Comparison of ENCODE assay signal across 8 cellular contexts in genomic region chr22:22357024-22357868, GRCh38.
DNase-seq lines count a peak whose midpoint lies in the region; ATAC-seq and TF ChIP-seq lines count a peak whose summit lies in the region.

No MANE protein-coding gene starts in this region.

- H3K9me3 ChIP-seq in liver (ENCODE audit: control insufficient read depth in 4 of 4, low read length in 3 of 4): no peaks in the 10 kb centered on the region

- ATAC-seq in HG03196 (IDR thresholded peaks at IDR 0.05; ENCODE audit: unreplicated experiment): peak; percentile 89

- H3K4me3 ChIP-seq in liver (ENCODE audit: low read depth in 1 of 3, low read length in 3 of 3): no peak overlapping the region

- no peak overlapping the region for H3K27ac ChIP-seq in liver (ENCODE audit: low read depth in 1 of 2, low read length in 2 of 2)

- no peaks in the 10 kb centered on the region for H3K4me1 Mint-ChIP-seq in chondrocyte (ENCODE audit: low read depth)

- H3K9ac ChIP-seq in liver (ENCODE audit: low read depth in 1 of 2, low read length in 2 of 2): no peak overlapping the region

- no peaks in the 10 kb centered on the region for H3K4me1 ChIP-seq in liver (ENCODE audit: control insufficient read depth in 4 of 4, insufficient read depth in 4 of 4, low read length in 3 of 4)

- TF ChIP-seq CTCF in chondrocyte (IDR thresholded peaks at IDR 0.05) (peak; percentile 74), liver (IDR thresholded peaks at IDR 0.05; ENCODE audit: low read depth, low read length, missing input control) (peak; percentile 71)

- WGBS in liver: 21% methylated on average over 14 of the region's 14 CpGs

- TF ChIP-seq RAD21 in liver (IDR thresholded peaks at IDR 0.05): peak; percentile 75 to 79

- H3K36me3 ChIP-seq in liver (ENCODE audit: control insufficient read depth in 4 of 4, insufficient read depth in 3 of 4, low read depth in 1 of 4, low read length in 3 of 4): no peaks in the 10 kb centered on the region

- no peak overlapping the region for H3K27ac Mint-ChIP-seq in chondrocyte (ENCODE audit: unreplicated experiment)

- H3K9me3 Mint-ChIP-seq in chondrocyte (ENCODE audit: low read depth): peaks cover 3% of the 10 kb centered on the region

- DNase-seq in activated gamma-delta T cell treated with Interleukin-2 at 50 U/mL for 16 hours: peak; percentile 67
- no peak for DNase-seq in activated gamma-delta T cell (lab: John Stamatoyannopoulos, UW)
- peak; percentile 85 for DNase-seq in NCI-H345 (lab: John Stamatoyannopoulos, UW)
- DNase-seq in activated CD4-positive, CD25-positive, alpha-beta regulatory T cell treated with anti-CD3 and anti-CD28 coated beads, Interleukin-2, amount 50 U/mL, for 72 hours: peak; percentile 84
- DNase-seq in chondrocyte (ENCODE audit: low spot score): no peak
- DNase-seq in stimulated activated CD8-positive, alpha-beta memory T cell treated with anti-CD3 and anti-CD28 coated beads, Interleukin-12 subunit alpha, Interleukin-12 subunit beta, amount 100 ng/mL, for 1 hour (ENCODE audit: low read depth): peak; percentile 46

- H3K4me3 Mint-ChIP-seq in chondrocyte (ENCODE audit: unreplicated experiment): no peak overlapping the region

- no peaks in the 10 kb centered on the region for H3K36me3 Mint-ChIP-seq in chondrocyte (ENCODE audit: low read depth)

- peaks cover 62% of the 10 kb centered on the region for H3K27me3 Mint-ChIP-seq in chondrocyte (ENCODE audit: low read depth)

- no peaks in the 10 kb centered on the region for H3K27me3 ChIP-seq in liver (ENCODE audit: control insufficient read depth in 4 of 4, insufficient read depth in 4 of 4, low read length in 3 of 4)

TF ChIP-seq in liver, 16 proteins besides CTCF, POLR2A, EP300 and RAD21:
- no peak for TF ChIP-seq RXRA (IDR thresholded peaks at IDR 0.05)
- TF ChIP-seq YY1 (IDR thresholded peaks at IDR 0.05): no peak
- TF ChIP-seq EGR1 (IDR thresholded peaks at IDR 0.05; ENCODE audit: low read depth in 2 of 2): no peak
- TF ChIP-seq FOXA2 (IDR thresholded peaks at IDR 0.05): no peak
- no peak for TF ChIP-seq JUND (IDR thresholded peaks at IDR 0.05)
- TF ChIP-seq GABPA (IDR thresholded peaks at IDR 0.05 in 1 of 2, conservative IDR thresholded peaks at IDR 0.05 in 1 of 2): no peak
- no peak for TF ChIP-seq SP1 (IDR thresholded peaks at IDR 0.05)
- TF ChIP-seq NR2F2 (IDR thresholded peaks at IDR 0.05): no peak
- TF ChIP-seq HNF4G (IDR thresholded peaks at IDR 0.05): no peak
- no peak for TF ChIP-seq ZBTB33 (IDR thresholded peaks at IDR 0.05)
- no peak for TF ChIP-seq FOXA1 (IDR thresholded peaks at IDR 0.05)
- no peak for TF ChIP-seq TAF1 (conservative IDR thresholded peaks at IDR 0.05)
TF ChIP-seq in liver: peak in this region for 0.

Comparison
In these comparisons a context has a peak if more than half of its experiments do, and no peak if none do; other contexts are left out.
1. DNase-seq: peak in activated gamma-delta T cell treated with Interleukin-2 at 50 U/mL for 16 hours (single experiment), NCI-H345 (single experiment), activated CD4-positive, CD25-positive, alpha-beta regulatory T cell treated with anti-CD3 and anti-CD28 coated beads, Interleukin-2, amount 50 U/mL, for 72 hours (single experiment) and stimulated activated CD8-positive, alpha-beta memory T cell treated with anti-CD3 and anti-CD28 coated beads, Interleukin-12 subunit alpha, Interleukin-12 subunit beta, amount 100 ng/mL, for 1 hour (single experiment); none in activated gamma-delta T cell (single experiment) and chondrocyte (single experiment).